20 cellular contexts compared by ENCODE assay signal in genomic region chr1:196557797-196558196, GRCh38. TPM values are rescaled to one million over a fixed set of nuclear protein-coding genes. Genes with fewer than 3 reads are reported as not detected.
DNase-seq lines count a peak whose midpoint lies in the region; ATAC-seq and TF ChIP-seq lines count a peak whose summit lies in the region.
"Had no signal": no experiment of that assay in that cellular context is flagged by ENCODE, and none has a peak within 500 bp of the region (broad histone marks: within the 10 kb centered on the region; RNA-seq: fewer than 3 reads in every experiment).

No MANE protein-coding gene starts in this region.

- H3K4me2 ChIP-seq in IMR-90 (ENCODE audit: low read depth, low read length) (no peak overlapping the region), osteoblast (ENCODE audit: insufficient read depth, low read length) (peak overlapping the region; percentile 80)

- dilution Hi-C loops in IMR-90 (cut with HindIII; ENCODE audit: low sequenced_read_pairs, unreplicated experiment), result no loop called here

- H4K91ac ChIP-seq in IMR-90 (ENCODE audit: insufficient read depth, low read depth, low read length), result no peak overlapping the region

- no peaks in the 10 kb centered on the region for H3K79me1 ChIP-seq in IMR-90 (ENCODE audit: low read depth in 1 of 2, low read length in 2 of 2)

- no peak overlapping the region for H2BK15ac ChIP-seq in IMR-90 (ENCODE audit: low read depth, low read length)

- H3K9ac ChIP-seq in IMR-90 (ENCODE audit: low read depth, low read length), result no peak overlapping the region

- H3K27ac ChIP-seq in IMR-90 (ENCODE audit: insufficient read depth, low read length), result no peak overlapping the region
- H3K27ac ChIP-seq in osteoblast (ENCODE audit: low read depth, low read length), result peak overlapping the region; percentile 21
- no peak overlapping the region for H3K27ac ChIP-seq in psoas muscle

- no peaks in the 10 kb centered on the region for H3K9me1 ChIP-seq in IMR-90 (ENCODE audit: insufficient read depth, low read length)

- H3K9me3 ChIP-seq in IMR-90 (ENCODE audit: control insufficient read depth, insufficient read depth, low read length) (no peaks in the 10 kb centered on the region), osteoblast (ENCODE audit: low read depth, low read length) (no peaks in the 10 kb centered on the region), psoas muscle (peaks cover 6% of the 10 kb centered on the region)
- H3K9me3 ChIP-seq: thyroid gland had no signal

- no peak overlapping the region for H3K56ac ChIP-seq in IMR-90 (ENCODE audit: extremely low read depth, insufficient read depth, low read length)

- H3K18ac ChIP-seq in IMR-90 (ENCODE audit: low read depth, low read length), result no peak overlapping the region

- POLR2A ChIA-PET in IMR-90 (lab: Charles Lee; ENCODE audit: unreplicated experiment), result no interaction called here

- H2AFZ ChIP-seq in IMR-90 (replicated peaks; ENCODE audit: low read length, poor library complexity) (no peak overlapping the region), osteoblast (ENCODE audit: low read length) (peak overlapping the region; percentile 16)

- H2BK120ac ChIP-seq in IMR-90 (ENCODE audit: low read depth, low read length), result no peak overlapping the region

- H3K23ac ChIP-seq in IMR-90 (ENCODE audit: low read depth, low read length), result no peak overlapping the region

- no peak for TF ChIP-seq RAD21 in IMR-90 (IDR thresholded peaks at IDR 0.05; ENCODE audit: low read length)

- H4K8ac ChIP-seq in IMR-90 (ENCODE audit: low read depth in 2 of 2, low read length in 2 of 2), result no peak overlapping the region

- no peaks in the 10 kb centered on the region for H3K4me1 ChIP-seq in IMR-90 (ENCODE audit: control insufficient read depth, insufficient read depth, low read length)
- no peaks in the 10 kb centered on the region for H3K4me1 ChIP-seq in osteoblast (ENCODE audit: insufficient read depth, low read length)
- H3K4me1 ChIP-seq in psoas muscle, result no peaks in the 10 kb centered on the region

- TF ChIP-seq POLR2A in IMR-90 (IDR thresholded peaks at IDR 0.05; ENCODE audit: low read depth, low read length), result no peak

- ATAC-seq in IMR-90 (ENCODE audit: low read depth) (no peak), psoas muscle (no peak), GM21723 (IDR thresholded peaks at IDR 0.05; ENCODE audit: unreplicated experiment) (no peak)
- ATAC-seq: activated T-cell treated with anti-CD3 and anti-CD28 coated beads, Interleukin-2, amount 50 U/mL, for 4 hours had no signal

- H3K4ac ChIP-seq in IMR-90 (ENCODE audit: low read depth, low read length), result no peak overlapping the region

- no peak for DNase-seq in IMR-90
- peak; percentile 39 for DNase-seq in amniotic epithelial cell (ENCODE audit: low read depth)
- DNase-seq in fibroblast of pulmonary artery (ENCODE audit: low read depth), result peak; percentile 52
- no peak for DNase-seq in osteoblast (ENCODE audit: insufficient read length, low spot score, missing footprints)
- DNase-seq in islet precursor cell, result no peak
- no peak for DNase-seq in psoas muscle
- no peak for DNase-seq in effector CD8-positive, alpha-beta T cell (lab: John Stamatoyannopoulos, UW)
- DNase-seq: activated CD4-positive, alpha-beta memory T cell treated with anti-CD3 and anti-CD28 coated beads for 36 hours; activated naive CD8-positive, alpha-beta T cell treated with anti-CD3 and anti-CD28 coated beads, Interleukin-2, amount 10 ng/mL, durations not matched to agents 7 days and 5 days; activated T-cell treated with anti-CD3 and anti-CD28 coated beads, Interleukin-2, amount 50 U/mL, for 4 hours; AML-193; central memory CD4-positive, alpha-beta T cell; GF-D8; glutamatergic neuron; NCI-H1694; NCI-H446; stimulated activated CD4-positive, alpha-beta T cell treated with anti-CD3 and anti-CD28 coated beads, Interleukin-4, amount 100 ng/mL, for 4 hours; thyroid gland had no signal

- H3K36me3 ChIP-seq in IMR-90 (ENCODE audit: control insufficient read depth, insufficient read depth, low read length) (no peaks in the 10 kb centered on the region), osteoblast (ENCODE audit: insufficient read depth, low read length) (no peaks in the 10 kb centered on the region), psoas muscle (ENCODE audit: insufficient read depth in 1 of 2, low read depth in 1 of 2) (no peaks in the 10 kb centered on the region)
- H3K36me3 ChIP-seq: thyroid gland had no signal

- H2AK9ac ChIP-seq in IMR-90 (replicated peaks; ENCODE audit: low read depth, low read length, poor library complexity), result no peak overlapping the region

- no peak overlapping the region for H3K14ac ChIP-seq in IMR-90 (replicated peaks; ENCODE audit: low read depth, low read length)

- H3K27me3 ChIP-seq in IMR-90 (ENCODE audit: control insufficient read depth, insufficient read depth, low read length), result no peaks in the 10 kb centered on the region
- H3K27me3 ChIP-seq in osteoblast (ENCODE audit: insufficient read depth, low read length), result no peaks in the 10 kb centered on the region
- H3K27me3 ChIP-seq in psoas muscle (ENCODE audit: insufficient read depth in 3 of 3, low read length in 2 of 3), result no peaks in the 10 kb centered on the region
- H3K27me3 ChIP-seq: thyroid gland had no signal

- H4K5ac ChIP-seq in IMR-90 (ENCODE audit: low read depth, low read length), result no peak overlapping the region

- CTCF ChIA-PET in IMR-90 (lab: Yijun Ruan, JAX), result interaction anchor here (0.9 kb wide), 1 partner anchor 26 kb away, joined by 3 read pairs; no protein-coding TSS in a partner anchor

- H2BK5ac ChIP-seq in IMR-90 (ENCODE audit: low read depth, low read length, poor library complexity, severe bottlenecking), result no peak overlapping the region

- no peak overlapping the region for H2BK20ac ChIP-seq in IMR-90 (ENCODE audit: low read depth, low read length)

- no TSS peak for BruUV-seq in IMR-90 (replicated peaks; lab: Mats Ljungman, UMichigan)

- no peak overlapping the region for H2AK5ac ChIP-seq in IMR-90 (ENCODE audit: low read depth, low read length)

- WGBS in IMR-90 (ENCODE audit: extremely low coverage in 2 of 2, insufficient read length in 1 of 2), 2 experiments, result no CpG with 5 or more reads among the region's 2 CpGs
- WGBS in psoas muscle, 3 donors, result 55 to 76% (median 59%) methylated on average over 2 of the region's 2 CpGs

- H3K4me3 ChIP-seq in IMR-90 (ENCODE audit: insufficient read depth, low read depth, low read length) (no peak overlapping the region), fibroblast of pulmonary artery (replicated peaks; ENCODE audit: low read depth, low read length) (peak overlapping the region; percentile 53), osteoblast (ENCODE audit: insufficient read depth, low read length) (peak overlapping the region; percentile 64), psoas muscle (no peak overlapping the region)
- H3K4me3 ChIP-seq: thyroid gland had no signal

- H3K79me2 ChIP-seq in osteoblast (ENCODE audit: insufficient read depth, low read length), result no peaks in the 10 kb centered on the region

- no peak for TF ChIP-seq CTCF in IMR-90 (conservative IDR thresholded peaks at IDR 0.05; ENCODE audit: low read depth, low read length)
- TF ChIP-seq CTCF in fibroblast of pulmonary artery (IDR thresholded peaks at IDR 0.05; ENCODE audit: low read length, missing control alignments), result no peak
- TF ChIP-seq CTCF in osteoblast (IDR thresholded peaks at IDR 0.05; ENCODE audit: extremely low read depth, low read depth, low read length), result no peak
- TF ChIP-seq CTCF in psoas muscle (IDR thresholded peaks at IDR 0.05), result no peak

- H4K20me1 ChIP-seq in IMR-90 (ENCODE audit: insufficient read depth, low read length) (no peaks in the 10 kb centered on the region), osteoblast (ENCODE audit: insufficient read depth, low read length) (no peaks in the 10 kb centered on the region)

- intact Hi-C loops in IMR-90 (cut with micrococcal nuclease) (no loop called here), psoas muscle (cut with DNase I) (no loop called here)

- in situ Hi-C loops in IMR-90 (cut with MboI; ENCODE audit: low sequenced_read_pairs), result no loop called here

TF ChIP-seq in IMR-90, 13 proteins besides CTCF, POLR2A, EP300 and RAD21:
- TF ChIP-seq CEBPB (IDR thresholded peaks at IDR 0.05; ENCODE audit: low read depth, low read length) (0 out of 2 replicates have a peak, but pooled peaks have one; percentile 22), NFE2L2 (IDR thresholded peaks at IDR 0.05; ENCODE audit: low read depth, low read length) (no peak)

RNA-seq across cellular contexts. Expression of gene KCNT2, which starts 50.4 kb away (rescaled TPM):
- 0.56 and 0.72 TPM in 2 replicates for total RNA-seq in IMR-90 (2012; rRNA removed)
- 0.17 and 0.22 TPM in 2 replicates for polyA plus RNA-seq in IMR-90 (2012; rRNA removed)
- polyA plus RNA-seq in IMR-90 (2012; cell fraction: cytosol; rRNA removed), result 0.02 and 0.05 TPM in 2 replicates
- 0.10 and 1.3 TPM in 2 replicates for polyA plus RNA-seq in IMR-90 (2012; cell fraction: nucleus; rRNA removed; ENCODE audit: low replicate concordance)
- 6.2 and 10.5 TPM in 2 replicates for total RNA-seq in osteoblast
- 1 to 10 TPM in 1 of 4 donors, under 1 TPM in 3; 0.12 to 1.2 (median 0.35) TPM for total RNA-seq in psoas muscle
- under 1 TPM; 0.04 to 0.10 (median 0.04) TPM for polyA plus RNA-seq in psoas muscle
- total RNA-seq: activated CD4-positive, alpha-beta memory T cell treated with anti-CD3 and anti-CD28 coated beads for 36 hours; activated naive CD8-positive, alpha-beta T cell treated with anti-CD3 and anti-CD28 coated beads, Interleukin-2, amount 10 ng/mL, durations not matched to agents 7 days and 5 days; activated T-cell treated with anti-CD3 and anti-CD28 coated beads, Interleukin-2, amount 50 U/mL, for 4 hours; SK-MEL-5 had no signal

Comparison
In these comparisons a context has a peak if more than half of its experiments do, and no peak if none do; other contexts are left out.
1. DNase-seq: peak in amniotic epithelial cell (single experiment) and fibroblast of pulmonary artery (single experiment); none in IMR-90 (single experiment), osteoblast (single experiment), islet precursor cell (single experiment), psoas muscle (0 of 2) and effector CD8-positive, alpha-beta T cell (single experiment).
2. H3K4me3 ChIP-seq: peak in fibroblast of pulmonary artery (single experiment) and osteoblast (single experiment); none in IMR-90 (single experiment) and psoas muscle (single experiment).